36 cellular contexts compared by ENCODE assay signal in genomic region chr22:24051028-24051427, GRCh38. TPM values are rescaled to one million over a fixed set of nuclear protein-coding genes. Genes with fewer than 3 reads are reported as not detected.
"Had no signal": no experiment of that assay in that cellular context is flagged by ENCODE, and none has a peak within 500 bp of the region (broad histone marks: within the 10 kb centered on the region; RNA-seq: fewer than 3 reads in every experiment).

No MANE protein-coding gene starts in this region.

- H3K4me3 Mint-ChIP-seq: activated naive CD4-positive, alpha-beta T cell treated with anti-CD3 and anti-CD28 coated beads for 36 hours; activated naive CD8-positive, alpha-beta T cell treated with anti-CD3 and anti-CD28 coated beads for 36 hours; activated T-helper 1 cell treated with anti-CD3 and anti-CD28 coated beads, Interleukin-12 subunit alpha, Interleukin-12 subunit beta, Interleukin-2, Interleukin-4 antibody, amounts not matched to agents 30 ng/mL and 10 ng/mL and 1 ng/mL, durations not matched to agents 14 hours and 24 hours and 36 hours; brain; natural killer cell treated with Interleukin-12 subunit alpha and Interleukin-12 subunit beta and Interleukin-15 and Interleukin-18, amount 100 ng/mL, for 72 hours; T-helper 1 cell treated with Interleukin-12 subunit alpha and Interleukin-12 subunit beta and Interleukin-4 antibody, amounts not matched to agents 30 μg/mL and 1 μg/mL, for 36 hours; type B pancreatic cell had no signal

- H3K27ac Mint-ChIP-seq: activated naive CD4-positive, alpha-beta T cell treated with anti-CD3 and anti-CD28 coated beads for 36 hours; activated naive CD8-positive, alpha-beta T cell treated with anti-CD3 and anti-CD28 coated beads for 36 hours; activated T-helper 1 cell treated with anti-CD3 and anti-CD28 coated beads, Interleukin-12 subunit alpha, Interleukin-12 subunit beta, Interleukin-2, Interleukin-4 antibody, amounts not matched to agents 30 ng/mL and 10 ng/mL and 1 ng/mL, durations not matched to agents 14 hours and 24 hours and 36 hours; brain; natural killer cell treated with Interleukin-12 subunit alpha and Interleukin-12 subunit beta and Interleukin-15 and Interleukin-18, amount 100 ng/mL, for 72 hours; T-helper 1 cell treated with Interleukin-12 subunit alpha and Interleukin-12 subunit beta and Interleukin-4 antibody, amounts not matched to agents 30 μg/mL and 1 μg/mL, for 36 hours; type B pancreatic cell had no signal

- H3K27ac ChIP-seq: cardiac muscle cell, right lobe of liver, testis, vagina, VCaP had no signal

- ATAC-seq: left colon; natural killer cell treated with Interleukin-12 subunit alpha and Interleukin-12 subunit beta and Interleukin-15 and Interleukin-18, amount 100 ng/mL, for 72 hours; right lobe of liver had no signal

- H3K4me3 ChIP-seq: ascending aorta, cardiac muscle cell, lung, mucosa of descending colon, right lobe of liver, smooth muscle cell, testis, vagina had no signal

- H3K4me1 Mint-ChIP-seq: activated naive CD8-positive, alpha-beta T cell treated with anti-CD3 and anti-CD28 coated beads for 36 hours; brain had no signal

- H3K27me3 Mint-ChIP-seq: activated naive CD8-positive, alpha-beta T cell treated with anti-CD3 and anti-CD28 coated beads for 36 hours; brain; natural killer cell treated with Interleukin-12 subunit alpha and Interleukin-12 subunit beta and Interleukin-15 and Interleukin-18, amount 100 ng/mL, for 72 hours; type B pancreatic cell had no signal

- H3K9me3 ChIP-seq: ascending aorta, mucosa of descending colon, right lobe of liver, testis, vagina had no signal

- H3K27me3 ChIP-seq: ascending aorta, cardiac muscle cell, right lobe of liver, testis, vagina had no signal

- H3K4me2 ChIP-seq: smooth muscle cell had no signal

- DNase-seq: activated CD4-positive, alpha-beta T cell treated with anti-CD3 and anti-CD28 coated beads for 4 hours; activated CD4-positive, alpha-beta T cell treated with anti-CD3 and anti-CD28 coated beads, Interleukin-2, amount 50 U/mL, for 4 hours; activated effector memory CD4-positive, alpha-beta T cell treated with anti-CD3 and anti-CD28 coated beads, Interleukin-2, amount 50 U/mL, for 16 hours; activated naive CD4-positive, alpha-beta T cell treated with anti-CD3 and anti-CD28 coated beads for 36 hours; activated naive CD8-positive, alpha-beta T cell treated with anti-CD3 and anti-CD28 coated beads for 36 hours; activated T-cell treated with anti-CD3 and anti-CD28 coated beads for 4 hours; cerebellar nuclear complex; cortex of kidney; hippocampal formation; left colon; mucosa of descending colon; right lobe of liver; stimulated activated CD4-positive, alpha-beta T cell treated with anti-CD3 and anti-CD28 coated beads, Interleukin-15, amount 100 ng/mL, for 24 hours; stimulated activated CD4-positive, alpha-beta T cell treated with anti-CD3 and anti-CD28 coated beads, Interleukin-2, amount 100 ng/mL, for 24 hours; stimulated activated naive CD4-positive, alpha-beta T cell; SW 1271; T-helper 9 cell; testis had no signal

- H3K9me3 Mint-ChIP-seq: activated naive CD4-positive, alpha-beta T cell treated with anti-CD3 and anti-CD28 coated beads for 36 hours; activated naive CD8-positive, alpha-beta T cell treated with anti-CD3 and anti-CD28 coated beads for 36 hours; activated T-helper 1 cell treated with anti-CD3 and anti-CD28 coated beads, Interleukin-12 subunit alpha, Interleukin-12 subunit beta, Interleukin-2, Interleukin-4 antibody, amounts not matched to agents 30 ng/mL and 10 ng/mL and 1 ng/mL, durations not matched to agents 14 hours and 24 hours and 36 hours; natural killer cell treated with Interleukin-12 subunit alpha and Interleukin-12 subunit beta and Interleukin-15 and Interleukin-18, amount 100 ng/mL, for 72 hours; T-helper 1 cell treated with Interleukin-12 subunit alpha and Interleukin-12 subunit beta and Interleukin-4 antibody, amounts not matched to agents 30 μg/mL and 1 μg/mL, for 36 hours; type B pancreatic cell had no signal

- H3K4me1 ChIP-seq: right lobe of liver, testis had no signal

RNA-seq across cellular contexts. Expression of gene GSTT4, which starts 45.8 kb away (rescaled TPM):
- total RNA-seq: activated naive CD4-positive, alpha-beta T cell treated with anti-CD3 and anti-CD28 coated beads for 36 hours; activated naive CD8-positive, alpha-beta T cell treated with anti-CD3 and anti-CD28 coated beads for 36 hours; activated T-helper 1 cell treated with anti-CD3 and anti-CD28 coated beads, Interleukin-12 subunit alpha, Interleukin-12 subunit beta, Interleukin-2, Interleukin-4 antibody, amounts not matched to agents 30 ng/mL and 10 ng/mL and 1 ng/mL, durations not matched to agents 14 hours and 24 hours and 36 hours; ascending aorta; cardiac muscle cell; endothelial cell of umbilical vein; left colon; lung; mesenteric fat pad; mucosa of descending colon; myocyte; natural killer cell treated with Interleukin-12 subunit alpha and Interleukin-12 subunit beta and Interleukin-15 and Interleukin-18, amount 100 ng/mL, for 72 hours; omental fat pad; posterior vena cava; right lobe of liver; smooth muscle cell; vagina had no signal
- polyA plus RNA-seq: cardiac muscle cell, endothelial cell of umbilical vein, esophagus, keratinocyte, lung, smooth muscle cell had no signal
